In the genomic region with DNA sequence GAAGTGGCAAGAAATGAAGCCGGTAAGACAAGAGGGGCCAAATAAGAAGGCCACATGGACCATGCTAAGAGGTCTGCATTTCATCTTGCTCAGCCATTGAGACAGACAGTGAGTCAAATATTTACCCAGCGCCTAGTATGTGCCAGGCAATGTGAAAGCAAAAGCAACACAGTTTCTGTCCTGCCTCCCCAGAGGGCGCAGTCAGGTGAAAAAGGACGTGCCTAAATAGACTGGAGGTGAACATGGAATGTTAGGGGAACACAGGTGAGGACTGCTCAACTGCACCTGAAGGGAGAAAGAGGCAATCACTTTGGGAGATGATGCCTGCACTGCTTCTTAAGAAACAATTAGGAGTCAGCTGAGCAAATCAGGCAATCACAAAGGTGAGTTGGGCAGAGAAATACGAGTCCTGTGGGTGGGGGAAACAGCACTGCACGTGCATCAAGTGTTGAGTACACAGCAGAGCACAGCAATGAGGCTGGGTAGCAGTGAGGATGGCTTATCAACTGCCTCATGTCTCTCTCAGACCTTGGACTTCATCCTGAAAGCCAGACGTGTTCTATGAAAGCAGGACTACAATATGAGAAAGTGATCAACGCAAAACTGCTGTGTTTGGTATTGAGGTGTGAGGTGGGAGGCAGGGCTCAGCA, we compare ENCODE assay signal across 8 cellular contexts.
DNase-seq lines count a peak whose midpoint lies in the region; ATAC-seq and TF ChIP-seq lines count a peak whose summit lies in the region.

No MANE protein-coding gene starts in this region.

- ATAC-seq in activated CD4-positive, CD25-positive, alpha-beta regulatory T cell treated with anti-CD3 and anti-CD28 coated beads, Interleukin-2, amount 50 U/mL, for 24 hours: peak; percentile 90 to 94
- peak; percentile 87 for ATAC-seq in HG02885 (IDR thresholded peaks at IDR 0.05; ENCODE audit: poor library complexity, unreplicated experiment)
- ATAC-seq in omental fat pad (ENCODE audit: low FRiP score): no peak

- TF ChIP-seq CTCF in omental fat pad (IDR thresholded peaks at IDR 0.05): no peak

- no peak for DNase-seq in activated CD4-positive, CD25-positive, alpha-beta regulatory T cell treated with anti-CD3 and anti-CD28 coated beads, Interleukin-2, amount 50 U/mL, for 72 hours
- DNase-seq in activated CD4-positive, alpha-beta T cell treated with anti-CD3 and anti-CD28 coated beads for 4 hours: peak; percentile 7 to 9
- peak; percentile 10 for DNase-seq in stimulated activated CD4-positive, alpha-beta T cell treated with anti-CD3 and anti-CD28 coated beads, Interleukin-12 subunit alpha, Interleukin-12 subunit beta, amount 100 ng/mL, for 4 hours
- no peak for DNase-seq in NCI-H526 (lab: John Stamatoyannopoulos, UW)
- DNase-seq in omental fat pad (ENCODE audit: low spot score): no peak
- DNase-seq in GOT3 (lab: John Stamatoyannopoulos, UW): no peak

Comparison
In these comparisons a context has a peak if more than half of its experiments do, and no peak if none do; other contexts are left out.
1. DNase-seq: peak in activated CD4-positive, alpha-beta T cell treated with anti-CD3 and anti-CD28 coated beads for 4 hours (2 of 2) and stimulated activated CD4-positive, alpha-beta T cell treated with anti-CD3 and anti-CD28 coated beads, Interleukin-12 subunit alpha, Interleukin-12 subunit beta, amount 100 ng/mL, for 4 hours (single experiment); none in activated CD4-positive, CD25-positive, alpha-beta regulatory T cell treated with anti-CD3 and anti-CD28 coated beads, Interleukin-2, amount 50 U/mL, for 72 hours (single experiment), NCI-H526 (0 of 2), omental fat pad (single experiment) and GOT3 (single experiment).